In genomic region chr13:65593298-65593874, GRCh38 we compare ENCODE assay signal across 17 cellular contexts.
DNase-seq lines count a peak whose midpoint lies in the region; ATAC-seq, FAIRE-seq and TF ChIP-seq lines count a peak whose summit lies in the region.
"Had no signal": no experiment of that assay in that cellular context is flagged by ENCODE, and none has a peak within 500 bp of the region (broad histone marks: within the 10 kb centered on the region; RNA-seq: fewer than 3 reads in every experiment).

No MANE protein-coding gene starts in this region.

- intact Hi-C loops in pancreas (cut with DNase I) = no loop called here

- peaks cover 14% of the 10 kb centered on the region for H3K36me3 Mint-ChIP-seq in mesothelial cell of epicardium
- H3K36me3 Mint-ChIP-seq: CD4-positive, CD25-positive, alpha-beta regulatory T cell had no signal

- FAIRE-seq in pancreas (lab: Jason Lieb, UNC) = no peak
- FAIRE-seq: D721Med, GM12892, GM18507 had no signal

- TF ChIP-seq CTCF in HEK293 (tag by site-specific recombination; IDR thresholded peaks at IDR 0.05) = no peak
- TF ChIP-seq CTCF in mesothelial cell of epicardium (IDR thresholded peaks at IDR 0.05; ENCODE audit: unreplicated experiment) = no peak
- TF ChIP-seq CTCF in pancreas (IDR thresholded peaks at IDR 0.05) = no peak

- no peaks in the 10 kb centered on the region for H3K4me1 ChIP-seq in HEK293 (ENCODE audit: control insufficient read depth, insufficient read depth, low read length)
- H3K4me1 ChIP-seq in pancreas = no peaks in the 10 kb centered on the region
- H3K4me1 ChIP-seq: BLaER1 treated with 17β-estradiol and CSF1 and Interleukin-3, amounts not matched to agents 10 nM and 100 nM; Caco-2; HAP-1 had no signal

- H3K27ac ChIP-seq in HEK293 (ENCODE audit: extremely low read depth, low read depth, low read length) = no peak overlapping the region
- H3K27ac ChIP-seq in pancreas = no peak overlapping the region
- H3K27ac ChIP-seq: BLaER1 treated with 17β-estradiol and CSF1 and Interleukin-3, amounts not matched to agents 10 nM and 100 nM; GM23248; HL-60 had no signal

- DNase-seq in SK-N-DZ (ENCODE audit: low spot score) (peak; percentile 87), mesothelial cell of epicardium (ENCODE audit: low spot score in 2 of 2, unreplicated experiment in 2 of 2) (no peak), SIG-M5 treated with dmso at 0.1 percent for 504 hours (lab: John Stamatoyannopoulos, UW; ENCODE audit: unreplicated experiment) (no peak), pancreas (no peak), C1 segment of cervical spinal cord (lab: John Stamatoyannopoulos, UW) (no peak)
- DNase-seq: Caco-2; CD4-positive, CD25-positive, alpha-beta regulatory T cell; GDM1; GM23248 had no signal

- no peak for ATAC-seq in pancreas

- no peaks in the 10 kb centered on the region for H3K27me3 Mint-ChIP-seq in mesothelial cell of epicardium (ENCODE audit: low read depth)
- H3K27me3 Mint-ChIP-seq: B cell; CD4-positive, CD25-positive, alpha-beta regulatory T cell had no signal

- H3K27ac Mint-ChIP-seq in mesothelial cell of epicardium = peak overlapping the region; percentile 84
- H3K27ac Mint-ChIP-seq: B cell; CD4-positive, CD25-positive, alpha-beta regulatory T cell had no signal

- H3K4me3 Mint-ChIP-seq in mesothelial cell of epicardium = no peak overlapping the region
- H3K4me3 Mint-ChIP-seq: B cell; CD4-positive, CD25-positive, alpha-beta regulatory T cell had no signal

- H3K36me3 ChIP-seq in HEK293 (ENCODE audit: control insufficient read depth in 2 of 2, insufficient read depth in 1 of 2, low read length in 2 of 2) (no peaks in the 10 kb centered on the region), pancreas (no peaks in the 10 kb centered on the region)
- H3K36me3 ChIP-seq: BLaER1 treated with 17β-estradiol and CSF1 and Interleukin-3, amounts not matched to agents 10 nM and 100 nM; HAP-1 had no signal

- H3K4me3 ChIP-seq in HEK293 (ENCODE audit: low read depth, low read length) (no peak overlapping the region), pancreas (no peak overlapping the region)
- H3K4me3 ChIP-seq: BLaER1 treated with 17β-estradiol and CSF1 and Interleukin-3, amounts not matched to agents 10 nM and 100 nM; GM23248; HAP-1 had no signal

- H3K4me1 Mint-ChIP-seq in mesothelial cell of epicardium = peaks cover 50% of the 10 kb centered on the region
- H3K4me1 Mint-ChIP-seq: B cell; CD4-positive, CD25-positive, alpha-beta regulatory T cell had no signal

- H3K9me3 ChIP-seq in HEK293 (ENCODE audit: control insufficient read depth, insufficient read depth, low read depth, low read length) (no peaks in the 10 kb centered on the region), pancreas (no peaks in the 10 kb centered on the region)
- H3K9me3 ChIP-seq: BLaER1 treated with 17β-estradiol and CSF1 and Interleukin-3, amounts not matched to agents 10 nM and 100 nM; Caco-2; HAP-1 had no signal

- POLR2A ChIA-PET in HEK293 (lab: Yijun Ruan, JAX) = no interaction called here

- CTCF ChIA-PET in HEK293 (lab: Yijun Ruan, JAX) = no interaction called here

- 62 to 67% methylated on average over 2 of the region's 2 CpGs for WGBS in pancreas, 2 donors

- no peaks in the 10 kb centered on the region for H3K27me3 ChIP-seq in pancreas
- H3K27me3 ChIP-seq: BLaER1 treated with 17β-estradiol and CSF1 and Interleukin-3, amounts not matched to agents 10 nM and 100 nM had no signal

- H3K9me3 Mint-ChIP-seq in mesothelial cell of epicardium = peaks cover 17% of the 10 kb centered on the region

TF ChIP-seq in HEK293, 187 proteins besides CTCF, POLR2A, EP300 and RAD21:
- TF ChIP-seq ZNF747 (tag by site-specific recombination; IDR thresholded peaks at IDR 0.05) = no peak
- TF ChIP-seq ZNF664 (tag by site-specific recombination; IDR thresholded peaks at IDR 0.05) = no peak
- no peak for TF ChIP-seq HOXC10 (CRISPR knock-in tag; IDR thresholded peaks at IDR 0.05)
- no peak for TF ChIP-seq ZNF449 (tag by site-specific recombination; IDR thresholded peaks at IDR 0.05)
- peak; percentile 39; the same call in 1 of the 2 replicates for TF ChIP-seq ELK4 (IDR thresholded peaks at IDR 0.05; ENCODE audit: borderline replicate concordance, low read depth, low read length)
- TF ChIP-seq ZNF24 (tag by site-specific recombination; IDR thresholded peaks at IDR 0.05) = no peak
- no peak for TF ChIP-seq ZEB2 (tag by site-specific recombination; IDR thresholded peaks at IDR 0.05)
- no peak for TF ChIP-seq ZNF561 (tag by site-specific recombination; IDR thresholded peaks at IDR 0.05; ENCODE audit: borderline replicate concordance)
- no peak for TF ChIP-seq ZNF580 (tag by site-specific recombination; IDR thresholded peaks at IDR 0.05)
TF ChIP-seq in HEK293: peak in this region for 1.
